In genomic region chr10:62594093-62594520, GRCh38 we compare ENCODE assay signal across 7 cellular contexts.
DNase-seq lines count a peak whose midpoint lies in the region; TF ChIP-seq lines count a peak whose summit lies in the region.

No MANE protein-coding gene starts in this region.

- no peak overlapping the region for H3K4me3 Mint-ChIP-seq in activated CD4-positive, alpha-beta T cell treated with anti-CD3 and anti-CD28 coated beads, Interleukin-2, amount 10 ng/mL, durations not matched to agents 7 days and 5 days

- H3K27me3 ChIP-seq in H7 (ENCODE audit: control insufficient read depth, insufficient read depth, low read length) (no peaks in the 10 kb centered on the region), dorsolateral prefrontal cortex (no peaks in the 10 kb centered on the region)

- H3K4me3 ChIP-seq in H7 (ENCODE audit: insufficient read depth, low read depth, low read length) (no peak overlapping the region), dorsolateral prefrontal cortex (no peak overlapping the region)

- H3K4me1 Mint-ChIP-seq in activated CD4-positive, alpha-beta T cell treated with anti-CD3 and anti-CD28 coated beads, Interleukin-2, amount 10 ng/mL, durations not matched to agents 7 days and 5 days = no peaks in the 10 kb centered on the region

- no peaks in the 10 kb centered on the region for H3K9me3 Mint-ChIP-seq in activated CD4-positive, alpha-beta T cell treated with anti-CD3 and anti-CD28 coated beads, Interleukin-2, amount 10 ng/mL, durations not matched to agents 7 days and 5 days

- CTCF ChIA-PET in activated CD4-positive, alpha-beta T cell treated with anti-CD3 and anti-CD28 coated beads, Interleukin-2, amount 10 ng/mL, durations not matched to agents 7 days and 5 days (lab: Charles Lee) = interaction anchor here (0.9 to 2.3 kb wide), 7 partner anchors 17 to 564 kb away, joined by 3 to 7 read pairs (median 4); no protein-coding TSS in a partner anchor

- H3K36me3 Mint-ChIP-seq in activated CD4-positive, alpha-beta T cell treated with anti-CD3 and anti-CD28 coated beads, Interleukin-2, amount 10 ng/mL, durations not matched to agents 7 days and 5 days (ENCODE audit: low read depth) = no peaks in the 10 kb centered on the region

- no peak overlapping the region for H3K27ac Mint-ChIP-seq in activated CD4-positive, alpha-beta T cell treated with anti-CD3 and anti-CD28 coated beads, Interleukin-2, amount 10 ng/mL, durations not matched to agents 7 days and 5 days

- POLR2A ChIA-PET in activated CD4-positive, alpha-beta T cell treated with anti-CD3 and anti-CD28 coated beads, Interleukin-2, amount 10 ng/mL, durations not matched to agents 7 days and 5 days (lab: Charles Lee) = no interaction called here

- intact Hi-C loops in dorsolateral prefrontal cortex (cut with DNase I) = loop anchor here (5.0 to 10.0 kb wide), 3 partner anchors 223 to 561 kb away; partner anchors contain the start of gene EGR2 (in 2 of the 2)

- TF ChIP-seq CTCF in GM12872 (IDR thresholded peaks at IDR 0.05; ENCODE audit: insufficient read depth, low read depth, low read length) (peak; percentile 88), dorsolateral prefrontal cortex (IDR thresholded peaks at IDR 0.05 in 54 of 56, conservative IDR thresholded peaks at IDR 0.05 in 2 of 56; ENCODE audit: low read depth in 1 of 56, partially characterized antibody in 56 of 56) (peak; percentile 52 to 96 (median 85))

- H3K27ac ChIP-seq in dorsolateral prefrontal cortex = no peak overlapping the region

- peaks cover 19% of the 10 kb centered on the region for H3K27me3 Mint-ChIP-seq in activated CD4-positive, alpha-beta T cell treated with anti-CD3 and anti-CD28 coated beads, Interleukin-2, amount 10 ng/mL, durations not matched to agents 7 days and 5 days

- no peaks in the 10 kb centered on the region for H3K36me3 ChIP-seq in H7 (replicated peaks; ENCODE audit: control insufficient read depth, insufficient read depth, low read length)

- peak; percentile 66 for DNase-seq in H7
- DNase-seq in NAMALWA (ENCODE audit: low spot score) = peak; percentile 76
- peak; percentile 53 for DNase-seq in activated CD4-positive, alpha-beta T cell treated with anti-CD3 and anti-CD28 coated beads, Interleukin-2, amount 10 ng/mL, durations not matched to agents 7 days and 5 days
- DNase-seq in dorsolateral prefrontal cortex = peak in 9 of 10 donors; percentile 19 to 76 (median 46)
- DNase-seq in lung microvascular endothelial cell (ENCODE audit: low read depth in 2 of 2) = peak; percentile 57
- peak; percentile 70 for DNase-seq in stimulated activated CD8-positive, alpha-beta memory T cell treated with anti-CD3 and anti-CD28 coated beads, Interleukin-4, amount 100 ng/mL, for 48 hours
